1 cellular context compared by ENCODE assay signal in the genomic region with DNA sequence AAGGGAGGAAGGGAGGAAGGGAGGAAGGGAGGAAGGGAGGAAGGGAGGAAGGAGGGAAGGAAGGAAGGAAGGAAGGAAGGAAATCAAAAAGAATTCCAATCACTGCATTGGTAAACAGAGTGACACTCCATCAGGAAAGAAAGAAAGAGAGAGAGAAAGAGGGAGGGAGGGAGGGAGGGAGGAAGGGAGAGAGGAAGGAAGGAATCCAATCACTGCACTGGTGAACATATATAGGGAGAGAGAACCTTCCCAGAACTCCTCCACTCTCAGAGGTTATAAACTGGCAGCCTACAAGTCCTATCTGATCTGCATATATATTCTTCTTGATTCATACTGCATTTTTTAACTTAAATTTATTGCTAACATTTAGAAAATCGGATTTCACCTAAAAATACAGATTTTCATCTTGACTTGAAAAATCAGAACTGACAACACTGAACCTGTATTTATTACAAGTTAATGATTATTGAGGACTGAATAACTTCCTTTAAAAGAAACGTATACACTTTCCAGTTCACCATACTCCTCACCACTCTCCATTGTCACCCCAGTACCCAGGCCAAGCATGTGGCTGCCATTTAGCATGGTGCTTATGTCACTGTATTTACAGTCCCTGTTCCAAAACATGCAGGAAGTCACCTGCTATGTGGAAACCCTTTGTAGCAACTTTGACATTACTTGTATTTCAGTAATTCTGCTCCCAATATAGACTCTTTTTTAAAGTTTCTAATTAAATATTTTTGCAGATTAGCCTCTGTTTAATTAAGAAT.
TF ChIP-seq lines count a peak whose summit lies in the region.

No MANE protein-coding gene starts in this region.

TF ChIP-seq in HEK293, 187 proteins besides CTCF, POLR2A, EP300 and RAD21:
- TF ChIP-seq, protein P1, sequence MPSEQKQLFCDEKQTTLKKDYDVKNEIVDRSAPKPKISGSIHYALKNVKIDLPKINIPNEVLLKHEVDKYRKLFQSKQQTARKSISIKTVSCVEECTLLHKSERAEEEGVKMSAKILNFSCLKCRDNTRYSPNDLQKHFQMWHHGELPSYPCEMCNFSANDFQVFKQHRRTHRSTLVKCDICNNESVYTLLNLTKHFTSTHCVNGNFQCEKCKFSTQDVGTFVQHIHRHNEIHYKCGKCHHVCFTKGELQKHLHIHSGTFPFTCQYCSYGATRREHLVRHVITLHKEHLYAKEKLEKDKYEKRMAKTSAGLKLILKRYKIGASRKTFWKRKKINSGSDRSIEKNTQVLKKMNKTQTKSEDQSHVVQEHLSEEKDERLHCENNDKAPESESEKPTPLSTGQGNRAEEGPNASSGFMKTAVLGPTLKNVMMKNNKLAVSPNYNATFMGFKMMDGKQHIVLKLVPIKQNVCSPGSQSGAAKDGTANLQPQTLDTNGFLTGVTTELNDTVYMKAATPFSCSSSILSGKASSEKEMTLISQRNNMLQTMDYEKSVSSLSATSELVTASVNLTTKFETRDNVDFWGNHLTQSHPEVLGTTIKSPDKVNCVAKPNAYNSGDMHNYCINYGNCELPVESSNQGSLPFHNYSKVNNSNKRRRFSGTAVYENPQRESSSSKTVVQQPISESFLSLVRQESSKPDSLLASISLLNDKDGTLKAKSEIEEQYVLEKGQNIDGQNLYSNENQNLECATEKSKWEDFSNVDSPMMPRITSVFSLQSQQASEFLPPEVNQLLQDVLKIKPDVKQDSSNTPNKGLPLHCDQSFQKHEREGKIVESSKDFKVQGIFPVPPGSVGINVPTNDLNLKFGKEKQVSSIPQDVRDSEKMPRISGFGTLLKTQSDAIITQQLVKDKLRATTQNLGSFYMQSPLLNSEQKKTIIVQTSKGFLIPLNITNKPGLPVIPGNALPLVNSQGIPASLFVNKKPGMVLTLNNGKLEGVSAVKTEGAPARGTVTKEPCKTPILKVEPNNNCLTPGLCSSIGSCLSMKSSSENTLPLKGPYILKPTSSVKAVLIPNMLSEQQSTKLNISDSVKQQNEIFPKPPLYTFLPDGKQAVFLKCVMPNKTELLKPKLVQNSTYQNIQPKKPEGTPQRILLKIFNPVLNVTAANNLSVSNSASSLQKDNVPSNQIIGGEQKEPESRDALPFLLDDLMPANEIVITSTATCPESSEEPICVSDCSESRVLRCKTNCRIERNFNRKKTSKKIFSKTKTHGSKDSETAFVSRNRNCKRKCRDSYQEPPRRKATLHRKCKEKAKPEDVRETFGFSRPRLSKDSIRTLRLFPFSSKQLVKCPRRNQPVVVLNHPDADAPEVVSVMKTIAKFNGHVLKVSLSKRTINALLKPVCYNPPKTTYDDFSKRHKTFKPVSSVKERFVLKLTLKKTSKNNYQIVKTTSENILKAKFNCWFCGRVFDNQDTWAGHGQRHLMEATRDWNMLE (tag by site-specific recombination; conservative IDR thresholded peaks at IDR 0.05; ENCODE audit: low read depth) = no peak
- TF ChIP-seq MZF1 (tag by site-specific recombination; IDR thresholded peaks at IDR 0.05; ENCODE audit: borderline replicate concordance) (no peak), ZBTB21 (tag by site-specific recombination; IDR thresholded peaks at IDR 0.05) (no peak), HOXD13 (CRISPR knock-in tag; IDR thresholded peaks at IDR 0.05; ENCODE audit: borderline replicate concordance) (no peak), ZNF366 (tag by site-specific recombination; conservative IDR thresholded peaks at IDR 0.05) (peak; percentile 71), KLF10 (tag by site-specific recombination; IDR thresholded peaks at IDR 0.05) (no peak)
